In the genomic region with DNA sequence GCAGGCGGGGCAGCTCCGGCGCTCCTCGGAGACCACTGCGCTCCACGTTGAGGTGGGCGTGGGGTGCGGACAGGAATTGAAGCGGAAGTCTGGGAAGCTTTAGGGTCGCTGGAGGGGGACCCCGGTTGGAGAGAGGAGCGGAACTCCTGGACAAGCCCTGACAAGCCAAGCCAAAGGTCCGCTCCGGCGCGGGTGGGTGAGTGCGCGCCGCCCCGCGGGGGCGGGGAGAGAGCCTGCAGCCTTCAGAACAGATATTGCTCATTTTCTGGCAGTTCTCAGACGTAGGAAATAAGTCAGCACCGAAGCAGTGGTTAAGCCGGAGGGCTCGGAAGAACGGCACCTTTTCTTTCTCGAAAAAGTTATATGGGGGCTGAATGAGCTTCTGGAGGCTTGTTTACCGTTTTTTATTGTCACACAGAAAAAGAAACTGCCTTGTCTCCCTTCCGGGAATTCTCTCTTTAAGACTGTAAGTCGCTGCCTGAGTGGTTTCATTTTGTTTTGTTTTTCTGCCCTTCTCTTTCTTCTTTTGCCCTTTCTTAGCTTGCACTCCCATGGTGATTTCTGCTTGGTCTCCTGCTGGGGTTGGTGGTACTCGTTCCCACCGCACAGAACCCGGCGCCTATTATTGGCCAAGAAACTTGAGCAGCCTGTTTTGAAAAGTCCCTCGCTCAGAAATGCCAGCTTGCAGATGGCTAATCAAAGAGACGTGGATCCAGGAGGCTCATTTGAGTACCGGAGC, we compare ENCODE assay signal across 8 cellular contexts. TPM values are rescaled to one million over a fixed set of nuclear protein-coding genes. Genes with fewer than 3 reads are reported as not detected.
DNase-seq lines count a peak whose midpoint lies in the region; ATAC-seq and TF ChIP-seq lines count a peak whose summit lies in the region.

No MANE protein-coding gene starts in this region.

- BruUV-seq in Calu3 (replicated peaks; lab: Mats Ljungman, UMichigan), result no TSS peak

- TF ChIP-seq CTCF in Calu3 (IDR thresholded peaks at IDR 0.05; ENCODE audit: unreplicated experiment) (no peak), activated B cell treated with CpG ODN at 0.5 μM for 24 hours (IDR thresholded peaks at IDR 0.05) (no peak), cardiac fibroblast (IDR thresholded peaks at IDR 0.05; ENCODE audit: low read depth, low read length) (no peak)

- peak overlapping the region; percentile 90 to 98 for H3K4me3 ChIP-seq in cardiac fibroblast (replicated peaks in 1 of 2; ENCODE audit: low read depth in 2 of 2, low read length in 2 of 2)

- DNase-seq in Calu3 (peak; percentile 33), Kasumi-1 (lab: John Stamatoyannopoulos, UW) (peak; percentile 41 to 74), activated B cell treated with CpG ODN at 0.5 μM for 24 hours (peak; percentile 52), cardiac fibroblast (ENCODE audit: low read depth in 2 of 2) (peak; percentile 75 to 76), islet precursor cell (peak; percentile 80), NCI-H2196 treated with DMSO at 0.1 percent for 48 hours (lab: John Stamatoyannopoulos, UW; ENCODE audit: unreplicated experiment) (no peak)
- peak; percentile 48 to 67 (median 66) for DNase-seq in stimulated activated CD4-positive, alpha-beta T cell treated with anti-CD3 and anti-CD28 coated beads, Interleukin-12 subunit alpha, Interleukin-12 subunit beta, amount 100 ng/mL, for 48 hours (ENCODE audit: low read depth in 2 of 3, low spot score in 1 of 3)

- H3K4me1 Mint-ChIP-seq in Calu3 (ENCODE audit: low read depth, unreplicated experiment) (peaks cover 17% of the 10 kb centered on the region), activated B cell treated with CpG ODN at 0.5 μM for 24 hours (peaks cover 59% of the 10 kb centered on the region)

- H3K9me3 Mint-ChIP-seq in Calu3 (ENCODE audit: low read depth, unreplicated experiment) (no peaks in the 10 kb centered on the region), activated B cell treated with CpG ODN at 0.5 μM for 24 hours (peaks cover 3% of the 10 kb centered on the region)

- CTCF ChIA-PET in Calu3 (lab: Charles Lee) (interaction anchor here (0.6 to 1.7 kb wide), 3 partner anchors 57 to 401 kb away, joined by 4 to 12 read pairs (median 10); no protein-coding TSS in a partner anchor), activated B cell treated with CpG ODN at 0.5 μM for 24 hours (lab: Charles Lee) (interaction anchor here (1.0 to 3.3 kb wide), 6 partner anchors 8 to 155 kb away, joined by 3 to 22 read pairs (median 4); no protein-coding TSS in a partner anchor)

- H3K36me3 Mint-ChIP-seq in Calu3 (ENCODE audit: insufficient read depth, unreplicated experiment), result peaks cover 17% of the 10 kb centered on the region
- peaks cover 10% of the 10 kb centered on the region for H3K36me3 Mint-ChIP-seq in activated B cell treated with CpG ODN at 0.5 μM for 24 hours (ENCODE audit: low read depth)

- peak overlapping the region; percentile 54 for H3K27ac Mint-ChIP-seq in Calu3 (ENCODE audit: unreplicated experiment)
- peak overlapping the region; percentile 88 for H3K27ac Mint-ChIP-seq in activated B cell treated with CpG ODN at 0.5 μM for 24 hours

- H3K27me3 Mint-ChIP-seq in Calu3 (ENCODE audit: unreplicated experiment), result no peaks in the 10 kb centered on the region
- no peaks in the 10 kb centered on the region for H3K27me3 Mint-ChIP-seq in activated B cell treated with CpG ODN at 0.5 μM for 24 hours

- ATAC-seq in GM21528 (IDR thresholded peaks at IDR 0.05; ENCODE audit: low FRiP score, unreplicated experiment) (peak; percentile 35), activated B cell treated with CpG ODN at 0.5 μM for 24 hours (ENCODE audit: low read depth) (peak; percentile 49)

- intact Hi-C loops in Calu3 (cut with micrococcal nuclease; ENCODE audit: unreplicated experiment) (loop anchor here (1.0 kb wide), 1 partner anchor 56 kb away; no protein-coding TSS in a partner anchor), activated B cell treated with CpG ODN at 0.5 μM for 24 hours (cut with micrococcal nuclease) (loop anchor here (2.0 to 10.0 kb wide), 6 partner anchors 17 to 1056 kb away; a partner anchor contains a TSS)

- POLR2A ChIA-PET in activated B cell treated with CpG ODN at 0.5 μM for 24 hours (lab: Charles Lee), result interaction anchor here (0.6 to 2.8 kb wide), 8 partner anchors 8 to 891 kb away, joined by 3 to 18 read pairs (median 9); a partner anchor contains a TSS

- H3K4me3 Mint-ChIP-seq in Calu3 (ENCODE audit: low read depth, unreplicated experiment), result peak overlapping the region; percentile 92
- peak overlapping the region; percentile 95 for H3K4me3 Mint-ChIP-seq in activated B cell treated with CpG ODN at 0.5 μM for 24 hours

RNA-seq across cellular contexts. Expression of a gene that starts 0.7 kb away (rescaled TPM):
- total RNA-seq in Calu3 (2022), result 3.1 and 5.5 TPM in 2 replicates
- total RNA-seq in activated B cell treated with CpG ODN at 0.5 μM for 24 hours, result 18.2 and 22.6 TPM in 2 replicates

RNA-seq across cellular contexts. Expression of a gene that starts 38.8 kb away (rescaled TPM):
- total RNA-seq in Calu3 (2022) (1.0 and 1.1 TPM in 2 replicates), activated B cell treated with CpG ODN at 0.5 μM for 24 hours (1.5 and 2.4 TPM in 2 replicates)
